In genomic region chr2:101679801-101680487, GRCh38 we compare ENCODE assay signal across 13 cellular contexts.
"Had no signal": no experiment of that assay in that cellular context is flagged by ENCODE, and none has a peak within 500 bp of the region (broad histone marks: within the 10 kb centered on the region; RNA-seq: fewer than 3 reads in every experiment).

No MANE protein-coding gene starts in this region.

- H3K9me3 ChIP-seq: adrenal gland, pancreas, stomach, thoracic aorta had no signal

- FAIRE-seq: bronchial epithelial cell, pancreas had no signal

- H3K27ac ChIP-seq: adrenal gland, pancreas, stomach, thoracic aorta had no signal

- H3K4me3 ChIP-seq: adrenal gland, pancreas, stomach, thoracic aorta had no signal

- H3K36me3 ChIP-seq: adrenal gland, pancreas, stomach, thoracic aorta had no signal

- ATAC-seq: left ventricle myocardium superior, pancreas had no signal

- H3K4me1 ChIP-seq: adrenal gland, pancreas, stomach had no signal

- DNase-seq: activated CD4-positive, alpha-beta T cell treated with anti-CD3 and anti-CD28 coated beads, Interleukin-2, amount 50 U/mL, for 1 hour; activated naive CD4-positive, alpha-beta T cell treated with anti-CD3 and anti-CD28 coated beads, Interleukin-2, amount 50 U/mL, for 16 hours; activated T-cell treated with anti-CD3 and anti-CD28 coated beads, Interleukin-2, amount 50 U/mL, for 1 hour; adrenal gland; left ventricle myocardium superior; mesendoderm; pancreas; stimulated activated CD4-positive, alpha-beta T cell treated with anti-CD3 and anti-CD28 coated beads, Interleukin-15, amount 100 ng/mL, for 24 hours; stimulated activated CD4-positive, alpha-beta T cell treated with anti-CD3 and anti-CD28 coated beads, Interleukin-4, amount 100 ng/mL, for 4 hours; stomach; T-helper 2 cell had no signal

- H3K27me3 ChIP-seq: adrenal gland, pancreas, stomach had no signal
